ENCODE assay signal across 8 cellular contexts in the genomic region with DNA sequence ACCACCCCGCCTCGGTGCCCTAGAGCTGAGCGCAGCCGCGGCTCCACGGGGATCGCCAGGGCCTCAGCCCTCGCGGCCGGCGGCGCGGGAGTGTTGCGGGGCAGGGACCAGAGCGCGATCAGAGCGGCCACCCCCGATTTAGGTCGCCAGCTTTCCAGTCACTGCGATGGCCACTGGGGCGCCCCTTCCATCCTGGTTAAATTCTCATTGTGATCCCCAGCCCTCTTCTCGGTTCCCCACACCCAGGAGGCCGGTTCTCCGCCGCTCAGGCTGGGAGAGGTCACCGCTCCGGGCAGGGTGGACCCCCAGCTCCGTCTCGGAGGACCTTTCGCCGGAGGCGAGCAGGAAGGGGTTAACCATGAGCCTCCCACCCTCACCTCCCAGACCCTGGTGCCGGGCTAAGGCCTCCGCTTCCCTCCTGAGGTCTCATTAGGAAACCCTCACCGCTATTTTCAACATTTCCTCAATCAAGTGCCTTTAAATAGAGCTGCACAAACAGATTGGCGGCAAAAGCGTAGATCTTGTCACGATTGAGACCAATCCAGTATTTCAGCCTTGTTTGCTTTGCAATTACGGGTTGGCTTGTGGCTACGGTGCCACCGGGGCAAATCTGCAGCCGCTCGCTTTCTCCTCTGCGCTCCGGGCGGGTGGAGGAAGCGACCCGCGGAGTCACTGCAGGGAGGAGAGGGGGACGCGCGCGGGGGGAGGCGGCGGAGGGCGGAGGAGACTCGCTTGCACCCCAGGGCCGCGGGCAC. TPM values are rescaled to one million over a fixed set of nuclear protein-coding genes. Genes with fewer than 3 reads are reported as not detected.
DNase-seq lines count a peak whose midpoint lies in the region; ATAC-seq and TF ChIP-seq lines count a peak whose summit lies in the region.

No MANE protein-coding gene starts in this region.

- H3K9me3 Mint-ChIP-seq in CD4-positive, alpha-beta memory T cell, result peaks cover 2 to 21% (median 8%) of the 10 kb centered on the region in 8 donors
- peaks cover 0 to 10% (median 9%) of the 10 kb centered on the region in 3 donors for H3K9me3 Mint-ChIP-seq in IgD-negative memory B cell
- peaks cover 10% of the 10 kb centered on the region for H3K9me3 Mint-ChIP-seq in activated naive CD8-positive, alpha-beta T cell (ENCODE audit: low read depth)

- no peaks in the 10 kb centered on the region for H3K36me3 ChIP-seq in CD4-positive, alpha-beta memory T cell (ENCODE audit: insufficient read depth, low read length)
- H3K36me3 ChIP-seq in left lung (no peaks in the 10 kb centered on the region), thymus (ENCODE audit: control insufficient read depth, insufficient read depth) (no peaks in the 10 kb centered on the region)

- intact Hi-C loops in CD4-positive, alpha-beta memory T cell (cut with micrococcal nuclease), result loop anchor here (10.0 kb wide), 1 partner anchor 676 kb away; no protein-coding TSS in a partner anchor
- intact Hi-C loops in left lung (cut with DNase I), result no loop called here

- ATAC-seq in left lung, result peak; percentile 78

- H3K4me3 Mint-ChIP-seq in CD4-positive, alpha-beta memory T cell, result peak overlapping the region; percentile 68 to 88 (median 78)
- peak overlapping the region; percentile 29 to 92 (median 76) for H3K4me3 Mint-ChIP-seq in IgD-negative memory B cell
- peak overlapping the region; percentile 86 for H3K4me3 Mint-ChIP-seq in activated naive CD8-positive, alpha-beta T cell

- H3K27ac ChIP-seq in CD4-positive, alpha-beta memory T cell (ENCODE audit: low read depth, low read length), result no peak overlapping the region
- H3K27ac ChIP-seq in left lung (no peak overlapping the region), thymus (ENCODE audit: low read depth) (no peak overlapping the region)

- peak overlapping the region in 1 of 7 donors; percentile 25 for H3K27ac Mint-ChIP-seq in CD4-positive, alpha-beta memory T cell
- H3K27ac Mint-ChIP-seq in IgD-negative memory B cell, result peak overlapping the region in 2 of 3 donors; percentile 2 to 91
- H3K27ac Mint-ChIP-seq in activated naive CD8-positive, alpha-beta T cell, result no peak overlapping the region

- peaks cover 17% of the 10 kb centered on the region for H3K4me1 ChIP-seq in CD4-positive, alpha-beta memory T cell (ENCODE audit: insufficient read depth, low read length)
- H3K4me1 ChIP-seq in left lung, result peaks cover 0 to 18% of the 10 kb centered on the region in 2 donors
- H3K4me1 ChIP-seq in thymus (ENCODE audit: control insufficient read depth, insufficient read depth, low read length), result no peaks in the 10 kb centered on the region

- peak overlapping the region in 1 of 2 donors; percentile 23 for H3K4me3 ChIP-seq in CD4-positive, alpha-beta memory T cell (ENCODE audit: low read length in 2 of 2)
- H3K4me3 ChIP-seq in left lung (peak overlapping the region in 1 of 2 donors; percentile 10), thymus (ENCODE audit: low read length) (peak overlapping the region; percentile 28)

- TF ChIP-seq CTCF in left lung (IDR thresholded peaks at IDR 0.05), result no peak

- DNase-seq in CD4-positive, alpha-beta memory T cell, result peak in 2 of 5 donors; percentile 24 to 29
- DNase-seq in left lung (peak in 1 of 2 donors; percentile 85), HPDE6-E6E7 (ENCODE audit: extremely low spot score) (no peak), COLO829 (ENCODE audit: low spot score) (no peak), NCI-H524 treated with DMSO at 0.1 percent for 48 hours (lab: John Stamatoyannopoulos, UW) (no peak)

- H3K27me3 ChIP-seq in CD4-positive, alpha-beta memory T cell (ENCODE audit: insufficient read depth, low read length), result peaks cover 68% of the 10 kb centered on the region
- peaks cover 98 to 100% of the 10 kb centered on the region in 2 donors for H3K27me3 ChIP-seq in left lung
- H3K27me3 ChIP-seq in thymus (ENCODE audit: control insufficient read depth, insufficient read depth), result peaks cover 52% of the 10 kb centered on the region

- peaks cover 5 to 21% (median 9%) of the 10 kb centered on the region in 4 donors for H3K4me1 Mint-ChIP-seq in CD4-positive, alpha-beta memory T cell
- H3K4me1 Mint-ChIP-seq in IgD-negative memory B cell, result peaks cover 4 to 15% (median 8%) of the 10 kb centered on the region in 3 donors
- H3K4me1 Mint-ChIP-seq in activated naive CD8-positive, alpha-beta T cell (ENCODE audit: low read depth), result peaks cover 15% of the 10 kb centered on the region

- no peaks in the 10 kb centered on the region for H3K9me3 ChIP-seq in CD4-positive, alpha-beta memory T cell (ENCODE audit: control insufficient read depth in 1 of 2, low read length in 2 of 2)
- H3K9me3 ChIP-seq in left lung (no peaks in the 10 kb centered on the region), thymus (ENCODE audit: control insufficient read depth) (no peaks in the 10 kb centered on the region)

- peaks cover 68 to 71% of the 10 kb centered on the region in 2 donors for H3K27me3 Mint-ChIP-seq in CD4-positive, alpha-beta memory T cell
- H3K27me3 Mint-ChIP-seq in IgD-negative memory B cell, result peaks cover 60% of the 10 kb centered on the region
- peaks cover 64% of the 10 kb centered on the region for H3K27me3 Mint-ChIP-seq in activated naive CD8-positive, alpha-beta T cell

- WGBS in thymus, result 2% methylated on average over 59 of the region's 59 CpGs

- CTCF ChIA-PET in CD4-positive, alpha-beta memory T cell (lab: Charles Lee; ENCODE audit: partially characterized antibody), result no interaction called here

- POLR2A ChIA-PET in CD4-positive, alpha-beta memory T cell (lab: Charles Lee; ENCODE audit: partially characterized antibody), result interaction anchor here (1.1 kb wide), 1 partner anchor 9 kb away, joined by 4 read pairs; a partner anchor contains a TSS

- no peaks in the 10 kb centered on the region for H3K36me3 Mint-ChIP-seq in CD4-positive, alpha-beta memory T cell
- no peaks in the 10 kb centered on the region for H3K36me3 Mint-ChIP-seq in IgD-negative memory B cell
- H3K36me3 Mint-ChIP-seq in activated naive CD8-positive, alpha-beta T cell, result peaks cover 8% of the 10 kb centered on the region

RNA-seq across cellular contexts. Expression of a gene that starts 8.3 kb away (rescaled TPM):
- total RNA-seq in CD4-positive, alpha-beta memory T cell, result not detected
- not detected for polyA plus RNA-seq in CD4-positive, alpha-beta memory T cell
- polyA plus RNA-seq in IgD-negative memory B cell (not detected), thymus (1.2 TPM)
- not detected for total RNA-seq in left lung
